In the genomic region with DNA sequence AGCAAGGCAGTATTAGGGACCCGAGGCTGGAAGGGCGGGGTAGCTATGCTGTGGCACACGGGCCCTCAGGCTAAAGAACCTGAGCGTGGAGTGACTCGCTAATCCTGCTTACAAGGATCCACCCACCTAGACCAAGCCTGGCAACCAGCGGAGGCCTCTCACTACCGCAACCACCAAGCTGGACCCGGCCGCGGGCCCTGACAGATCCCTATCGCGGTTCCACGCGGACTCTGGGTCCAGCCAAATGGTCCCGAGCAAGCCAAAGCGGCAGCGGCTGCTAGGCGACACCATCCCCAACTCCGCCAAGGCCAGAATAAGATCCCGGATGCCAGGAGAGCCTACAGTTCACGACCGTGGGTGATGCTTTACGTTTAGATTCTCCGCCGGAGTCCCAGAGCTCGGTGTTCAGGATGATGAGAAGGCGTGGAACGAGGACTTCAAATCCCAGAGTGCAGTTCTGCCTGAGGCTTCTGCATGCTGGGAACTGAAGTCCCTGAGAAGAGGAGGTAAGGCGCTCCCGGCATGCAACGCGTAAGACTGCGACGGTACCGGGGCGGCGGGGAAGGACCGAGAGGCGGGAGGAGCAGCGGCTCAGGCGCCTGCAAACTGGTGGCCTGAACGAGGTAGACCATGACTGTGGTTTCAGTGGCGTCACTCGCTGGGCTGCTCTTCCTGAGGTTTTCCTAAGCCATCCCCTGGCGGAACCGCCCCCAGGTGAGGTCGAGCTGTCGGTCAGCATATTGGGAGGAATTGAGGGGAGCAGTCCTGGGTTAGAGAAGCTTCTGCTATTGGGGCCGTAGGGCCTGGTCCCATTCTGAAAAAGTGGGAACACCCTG, we compare ENCODE assay signal across 1 cellular context.
TF ChIP-seq lines count a peak whose summit lies in the region.

A gene with protein sequence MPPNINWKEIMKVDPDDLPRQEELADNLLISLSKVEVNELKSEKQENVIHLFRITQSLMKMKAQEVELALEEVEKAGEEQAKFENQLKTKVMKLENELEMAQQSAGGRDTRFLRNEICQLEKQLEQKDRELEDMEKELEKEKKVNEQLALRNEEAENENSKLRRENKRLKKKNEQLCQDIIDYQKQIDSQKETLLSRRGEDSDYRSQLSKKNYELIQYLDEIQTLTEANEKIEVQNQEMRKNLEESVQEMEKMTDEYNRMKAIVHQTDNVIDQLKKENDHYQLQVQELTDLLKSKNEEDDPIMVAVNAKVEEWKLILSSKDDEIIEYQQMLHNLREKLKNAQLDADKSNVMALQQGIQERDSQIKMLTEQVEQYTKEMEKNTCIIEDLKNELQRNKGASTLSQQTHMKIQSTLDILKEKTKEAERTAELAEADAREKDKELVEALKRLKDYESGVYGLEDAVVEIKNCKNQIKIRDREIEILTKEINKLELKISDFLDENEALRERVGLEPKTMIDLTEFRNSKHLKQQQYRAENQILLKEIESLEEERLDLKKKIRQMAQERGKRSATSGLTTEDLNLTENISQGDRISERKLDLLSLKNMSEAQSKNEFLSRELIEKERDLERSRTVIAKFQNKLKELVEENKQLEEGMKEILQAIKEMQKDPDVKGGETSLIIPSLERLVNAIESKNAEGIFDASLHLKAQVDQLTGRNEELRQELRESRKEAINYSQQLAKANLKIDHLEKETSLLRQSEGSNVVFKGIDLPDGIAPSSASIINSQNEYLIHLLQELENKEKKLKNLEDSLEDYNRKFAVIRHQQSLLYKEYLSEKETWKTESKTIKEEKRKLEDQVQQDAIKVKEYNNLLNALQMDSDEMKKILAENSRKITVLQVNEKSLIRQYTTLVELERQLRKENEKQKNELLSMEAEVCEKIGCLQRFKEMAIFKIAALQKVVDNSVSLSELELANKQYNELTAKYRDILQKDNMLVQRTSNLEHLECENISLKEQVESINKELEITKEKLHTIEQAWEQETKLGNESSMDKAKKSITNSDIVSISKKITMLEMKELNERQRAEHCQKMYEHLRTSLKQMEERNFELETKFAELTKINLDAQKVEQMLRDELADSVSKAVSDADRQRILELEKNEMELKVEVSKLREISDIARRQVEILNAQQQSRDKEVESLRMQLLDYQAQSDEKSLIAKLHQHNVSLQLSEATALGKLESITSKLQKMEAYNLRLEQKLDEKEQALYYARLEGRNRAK (N-terminal part only) (minus strand): TSS at position 315 of the 836 bp plus-strand sequence. CDS start 781 bp downstream, outside the sequence.
A gene (plus strand): TSS at position 534 of the 836 bp plus-strand sequence. CDS start 6,009 bp downstream, outside the sequence.

TF ChIP-seq in K562, 482 proteins besides CTCF, POLR2A, EP300 and RAD21 (continued from another document and continues in another):
- TF ChIP-seq, protein P1, sequence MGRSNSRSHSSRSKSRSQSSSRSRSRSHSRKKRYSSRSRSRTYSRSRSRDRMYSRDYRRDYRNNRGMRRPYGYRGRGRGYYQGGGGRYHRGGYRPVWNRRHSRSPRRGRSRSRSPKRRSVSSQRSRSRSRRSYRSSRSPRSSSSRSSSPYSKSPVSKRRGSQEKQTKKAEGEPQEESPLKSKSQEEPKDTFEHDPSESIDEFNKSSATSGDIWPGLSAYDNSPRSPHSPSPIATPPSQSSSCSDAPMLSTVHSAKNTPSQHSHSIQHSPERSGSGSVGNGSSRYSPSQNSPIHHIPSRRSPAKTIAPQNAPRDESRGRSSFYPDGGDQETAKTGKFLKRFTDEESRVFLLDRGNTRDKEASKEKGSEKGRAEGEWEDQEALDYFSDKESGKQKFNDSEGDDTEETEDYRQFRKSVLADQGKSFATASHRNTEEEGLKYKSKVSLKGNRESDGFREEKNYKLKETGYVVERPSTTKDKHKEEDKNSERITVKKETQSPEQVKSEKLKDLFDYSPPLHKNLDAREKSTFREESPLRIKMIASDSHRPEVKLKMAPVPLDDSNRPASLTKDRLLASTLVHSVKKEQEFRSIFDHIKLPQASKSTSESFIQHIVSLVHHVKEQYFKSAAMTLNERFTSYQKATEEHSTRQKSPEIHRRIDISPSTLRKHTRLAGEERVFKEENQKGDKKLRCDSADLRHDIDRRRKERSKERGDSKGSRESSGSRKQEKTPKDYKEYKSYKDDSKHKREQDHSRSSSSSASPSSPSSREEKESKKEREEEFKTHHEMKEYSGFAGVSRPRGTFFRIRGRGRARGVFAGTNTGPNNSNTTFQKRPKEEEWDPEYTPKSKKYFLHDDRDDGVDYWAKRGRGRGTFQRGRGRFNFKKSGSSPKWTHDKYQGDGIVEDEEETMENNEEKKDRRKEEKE (IDR thresholded peaks at IDR 0.05; ENCODE audit: borderline replicate concordance in 1 of 2, control insufficient read depth in 1 of 2, low read depth in 2 of 2, low read length in 1 of 2) = peak in 1 of 2 experiments; percentile 87; a peak in 1 of 4 replicates
- peak; percentile 47 for TF ChIP-seq HNRNPLL (IDR thresholded peaks at IDR 0.05; ENCODE audit: low read depth, low read length, poor library complexity, severe bottlenecking)
- peak; percentile 78 for TF ChIP-seq SMAD3 (CRISPR knock-in tag; conservative IDR thresholded peaks at IDR 0.05)
- 0 out of 4 replicates have a peak, but pooled peaks of 1 of the 2 experiments have one; percentile 55 for TF ChIP-seq SRF (CRISPR knock-in tag; IDR thresholded peaks at IDR 0.05)
- TF ChIP-seq HEY1 (CRISPR knock-in tag; IDR thresholded peaks at IDR 0.05; ENCODE audit: borderline replicate concordance) = no peak
- TF ChIP-seq, protein P2, sequence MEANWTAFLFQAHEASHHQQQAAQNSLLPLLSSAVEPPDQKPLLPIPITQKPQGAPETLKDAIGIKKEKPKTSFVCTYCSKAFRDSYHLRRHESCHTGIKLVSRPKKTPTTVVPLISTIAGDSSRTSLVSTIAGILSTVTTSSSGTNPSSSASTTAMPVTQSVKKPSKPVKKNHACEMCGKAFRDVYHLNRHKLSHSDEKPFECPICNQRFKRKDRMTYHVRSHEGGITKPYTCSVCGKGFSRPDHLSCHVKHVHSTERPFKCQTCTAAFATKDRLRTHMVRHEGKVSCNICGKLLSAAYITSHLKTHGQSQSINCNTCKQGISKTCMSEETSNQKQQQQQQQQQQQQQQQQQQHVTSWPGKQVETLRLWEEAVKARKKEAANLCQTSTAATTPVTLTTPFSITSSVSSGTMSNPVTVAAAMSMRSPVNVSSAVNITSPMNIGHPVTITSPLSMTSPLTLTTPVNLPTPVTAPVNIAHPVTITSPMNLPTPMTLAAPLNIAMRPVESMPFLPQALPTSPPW (CRISPR knock-in tag; IDR thresholded peaks at IDR 0.05) = peak; percentile 48; the same call in 1 of the 2 replicates
- TF ChIP-seq, protein P3, sequence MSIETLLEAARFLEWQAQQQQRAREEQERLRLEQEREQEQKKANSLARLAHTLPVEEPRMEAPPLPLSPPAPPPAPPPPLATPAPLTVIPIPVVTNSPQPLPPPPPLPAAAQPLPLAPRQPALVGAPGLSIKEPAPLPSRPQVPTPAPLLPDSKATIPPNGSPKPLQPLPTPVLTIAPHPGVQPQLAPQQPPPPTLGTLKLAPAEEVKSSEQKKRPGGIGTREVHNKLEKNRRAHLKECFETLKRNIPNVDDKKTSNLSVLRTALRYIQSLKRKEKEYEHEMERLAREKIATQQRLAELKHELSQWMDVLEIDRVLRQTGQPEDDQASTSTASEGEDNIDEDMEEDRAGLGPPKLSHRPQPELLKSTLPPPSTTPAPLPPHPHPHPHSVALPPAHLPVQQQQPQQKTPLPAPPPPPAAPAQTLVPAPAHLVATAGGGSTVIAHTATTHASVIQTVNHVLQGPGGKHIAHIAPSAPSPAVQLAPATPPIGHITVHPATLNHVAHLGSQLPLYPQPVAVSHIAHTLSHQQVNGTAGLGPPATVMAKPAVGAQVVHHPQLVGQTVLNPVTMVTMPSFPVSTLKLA (conservative IDR thresholded peaks at IDR 0.05) = peak; percentile 76 to 91
- TF ChIP-seq POLR2B (IDR thresholded peaks at IDR 0.05; ENCODE audit: low read depth, partially characterized antibody) = peak; percentile 53
- peak; percentile 39; the same call in 1 of the 2 replicates for TF ChIP-seq C11orf30 (IDR thresholded peaks at IDR 0.05; ENCODE audit: low read depth)
- TF ChIP-seq NCOA2 (IDR thresholded peaks at IDR 0.05; ENCODE audit: partially characterized antibody in 2 of 2) = no peak
- TF ChIP-seq MAZ (CRISPR knock-in tag; conservative IDR thresholded peaks at IDR 0.05 in 1 of 2, IDR thresholded peaks at IDR 0.05 in 1 of 2) = peak; percentile 61 to 81; a peak in 2 of 4 replicates
- 0 out of 2 replicates have a peak, but pooled peaks have one; percentile 3 for TF ChIP-seq MAFF (IDR thresholded peaks at IDR 0.05; ENCODE audit: low read length)
- peak; percentile 88 for TF ChIP-seq POU5F1 (IDR thresholded peaks at IDR 0.05; ENCODE audit: borderline replicate concordance, low read depth, low read length, partially characterized antibody)
- peak; percentile 74 for TF ChIP-seq MTA1 (IDR thresholded peaks at IDR 0.05; ENCODE audit: borderline replicate concordance)
- no peak for TF ChIP-seq FUS (optimal IDR thresholded peaks at IDR 0.05; ENCODE audit: low read depth, low read length)
- no peak for TF ChIP-seq BCOR (IDR thresholded peaks at IDR 0.05)
- peak; percentile 99 for TF ChIP-seq ZBTB17 (CRISPR knock-in tag; IDR thresholded peaks at IDR 0.05)
- peak; percentile 63 to 73; a peak in 3 of 4 replicates for TF ChIP-seq NRF1 (conservative IDR thresholded peaks at IDR 0.05 in 1 of 2, IDR thresholded peaks at IDR 0.05 in 1 of 2)
- TF ChIP-seq, protein P4, sequence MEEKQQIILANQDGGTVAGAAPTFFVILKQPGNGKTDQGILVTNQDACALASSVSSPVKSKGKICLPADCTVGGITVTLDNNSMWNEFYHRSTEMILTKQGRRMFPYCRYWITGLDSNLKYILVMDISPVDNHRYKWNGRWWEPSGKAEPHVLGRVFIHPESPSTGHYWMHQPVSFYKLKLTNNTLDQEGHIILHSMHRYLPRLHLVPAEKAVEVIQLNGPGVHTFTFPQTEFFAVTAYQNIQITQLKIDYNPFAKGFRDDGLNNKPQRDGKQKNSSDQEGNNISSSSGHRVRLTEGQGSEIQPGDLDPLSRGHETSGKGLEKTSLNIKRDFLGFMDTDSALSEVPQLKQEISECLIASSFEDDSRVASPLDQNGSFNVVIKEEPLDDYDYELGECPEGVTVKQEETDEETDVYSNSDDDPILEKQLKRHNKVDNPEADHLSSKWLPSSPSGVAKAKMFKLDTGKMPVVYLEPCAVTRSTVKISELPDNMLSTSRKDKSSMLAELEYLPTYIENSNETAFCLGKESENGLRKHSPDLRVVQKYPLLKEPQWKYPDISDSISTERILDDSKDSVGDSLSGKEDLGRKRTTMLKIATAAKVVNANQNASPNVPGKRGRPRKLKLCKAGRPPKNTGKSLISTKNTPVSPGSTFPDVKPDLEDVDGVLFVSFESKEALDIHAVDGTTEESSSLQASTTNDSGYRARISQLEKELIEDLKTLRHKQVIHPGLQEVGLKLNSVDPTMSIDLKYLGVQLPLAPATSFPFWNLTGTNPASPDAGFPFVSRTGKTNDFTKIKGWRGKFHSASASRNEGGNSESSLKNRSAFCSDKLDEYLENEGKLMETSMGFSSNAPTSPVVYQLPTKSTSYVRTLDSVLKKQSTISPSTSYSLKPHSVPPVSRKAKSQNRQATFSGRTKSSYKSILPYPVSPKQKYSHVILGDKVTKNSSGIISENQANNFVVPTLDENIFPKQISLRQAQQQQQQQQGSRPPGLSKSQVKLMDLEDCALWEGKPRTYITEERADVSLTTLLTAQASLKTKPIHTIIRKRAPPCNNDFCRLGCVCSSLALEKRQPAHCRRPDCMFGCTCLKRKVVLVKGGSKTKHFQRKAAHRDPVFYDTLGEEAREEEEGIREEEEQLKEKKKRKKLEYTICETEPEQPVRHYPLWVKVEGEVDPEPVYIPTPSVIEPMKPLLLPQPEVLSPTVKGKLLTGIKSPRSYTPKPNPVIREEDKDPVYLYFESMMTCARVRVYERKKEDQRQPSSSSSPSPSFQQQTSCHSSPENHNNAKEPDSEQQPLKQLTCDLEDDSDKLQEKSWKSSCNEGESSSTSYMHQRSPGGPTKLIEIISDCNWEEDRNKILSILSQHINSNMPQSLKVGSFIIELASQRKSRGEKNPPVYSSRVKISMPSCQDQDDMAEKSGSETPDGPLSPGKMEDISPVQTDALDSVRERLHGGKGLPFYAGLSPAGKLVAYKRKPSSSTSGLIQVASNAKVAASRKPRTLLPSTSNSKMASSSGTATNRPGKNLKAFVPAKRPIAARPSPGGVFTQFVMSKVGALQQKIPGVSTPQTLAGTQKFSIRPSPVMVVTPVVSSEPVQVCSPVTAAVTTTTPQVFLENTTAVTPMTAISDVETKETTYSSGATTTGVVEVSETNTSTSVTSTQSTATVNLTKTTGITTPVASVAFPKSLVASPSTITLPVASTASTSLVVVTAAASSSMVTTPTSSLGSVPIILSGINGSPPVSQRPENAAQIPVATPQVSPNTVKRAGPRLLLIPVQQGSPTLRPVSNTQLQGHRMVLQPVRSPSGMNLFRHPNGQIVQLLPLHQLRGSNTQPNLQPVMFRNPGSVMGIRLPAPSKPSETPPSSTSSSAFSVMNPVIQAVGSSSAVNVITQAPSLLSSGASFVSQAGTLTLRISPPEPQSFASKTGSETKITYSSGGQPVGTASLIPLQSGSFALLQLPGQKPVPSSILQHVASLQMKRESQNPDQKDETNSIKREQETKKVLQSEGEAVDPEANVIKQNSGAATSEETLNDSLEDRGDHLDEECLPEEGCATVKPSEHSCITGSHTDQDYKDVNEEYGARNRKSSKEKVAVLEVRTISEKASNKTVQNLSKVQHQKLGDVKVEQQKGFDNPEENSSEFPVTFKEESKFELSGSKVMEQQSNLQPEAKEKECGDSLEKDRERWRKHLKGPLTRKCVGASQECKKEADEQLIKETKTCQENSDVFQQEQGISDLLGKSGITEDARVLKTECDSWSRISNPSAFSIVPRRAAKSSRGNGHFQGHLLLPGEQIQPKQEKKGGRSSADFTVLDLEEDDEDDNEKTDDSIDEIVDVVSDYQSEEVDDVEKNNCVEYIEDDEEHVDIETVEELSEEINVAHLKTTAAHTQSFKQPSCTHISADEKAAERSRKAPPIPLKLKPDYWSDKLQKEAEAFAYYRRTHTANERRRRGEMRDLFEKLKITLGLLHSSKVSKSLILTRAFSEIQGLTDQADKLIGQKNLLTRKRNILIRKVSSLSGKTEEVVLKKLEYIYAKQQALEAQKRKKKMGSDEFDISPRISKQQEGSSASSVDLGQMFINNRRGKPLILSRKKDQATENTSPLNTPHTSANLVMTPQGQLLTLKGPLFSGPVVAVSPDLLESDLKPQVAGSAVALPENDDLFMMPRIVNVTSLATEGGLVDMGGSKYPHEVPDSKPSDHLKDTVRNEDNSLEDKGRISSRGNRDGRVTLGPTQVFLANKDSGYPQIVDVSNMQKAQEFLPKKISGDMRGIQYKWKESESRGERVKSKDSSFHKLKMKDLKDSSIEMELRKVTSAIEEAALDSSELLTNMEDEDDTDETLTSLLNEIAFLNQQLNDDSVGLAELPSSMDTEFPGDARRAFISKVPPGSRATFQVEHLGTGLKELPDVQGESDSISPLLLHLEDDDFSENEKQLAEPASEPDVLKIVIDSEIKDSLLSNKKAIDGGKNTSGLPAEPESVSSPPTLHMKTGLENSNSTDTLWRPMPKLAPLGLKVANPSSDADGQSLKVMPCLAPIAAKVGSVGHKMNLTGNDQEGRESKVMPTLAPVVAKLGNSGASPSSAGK (IDR thresholded peaks at IDR 0.05) = peak; percentile 64; the same call in 1 of the 2 replicates
- TF ChIP-seq, protein P5, sequence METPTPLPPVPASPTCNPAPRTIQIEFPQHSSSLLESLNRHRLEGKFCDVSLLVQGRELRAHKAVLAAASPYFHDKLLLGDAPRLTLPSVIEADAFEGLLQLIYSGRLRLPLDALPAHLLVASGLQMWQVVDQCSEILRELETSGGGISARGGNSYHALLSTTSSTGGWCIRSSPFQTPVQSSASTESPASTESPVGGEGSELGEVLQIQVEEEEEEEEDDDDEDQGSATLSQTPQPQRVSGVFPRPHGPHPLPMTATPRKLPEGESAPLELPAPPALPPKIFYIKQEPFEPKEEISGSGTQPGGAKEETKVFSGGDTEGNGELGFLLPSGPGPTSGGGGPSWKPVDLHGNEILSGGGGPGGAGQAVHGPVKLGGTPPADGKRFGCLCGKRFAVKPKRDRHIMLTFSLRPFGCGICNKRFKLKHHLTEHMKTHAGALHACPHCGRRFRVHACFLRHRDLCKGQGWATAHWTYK (CRISPR knock-in tag; IDR thresholded peaks at IDR 0.05) = 0 out of 2 replicates have a peak, but pooled peaks have one; percentile 20
- TF ChIP-seq KDM5B (IDR thresholded peaks at IDR 0.05; ENCODE audit: insufficient replicate concordance, low read depth, low read length) = peak; percentile 59
- TF ChIP-seq ASH1L (IDR thresholded peaks at IDR 0.05; ENCODE audit: borderline replicate concordance, low read depth, partially characterized antibody) = peak; percentile 75
- no peak for TF ChIP-seq KAT7 (CRISPR knock-in tag; IDR thresholded peaks at IDR 0.05; ENCODE audit: borderline replicate concordance)
